1 cellular context compared by ENCODE assay signal in the genomic region with DNA sequence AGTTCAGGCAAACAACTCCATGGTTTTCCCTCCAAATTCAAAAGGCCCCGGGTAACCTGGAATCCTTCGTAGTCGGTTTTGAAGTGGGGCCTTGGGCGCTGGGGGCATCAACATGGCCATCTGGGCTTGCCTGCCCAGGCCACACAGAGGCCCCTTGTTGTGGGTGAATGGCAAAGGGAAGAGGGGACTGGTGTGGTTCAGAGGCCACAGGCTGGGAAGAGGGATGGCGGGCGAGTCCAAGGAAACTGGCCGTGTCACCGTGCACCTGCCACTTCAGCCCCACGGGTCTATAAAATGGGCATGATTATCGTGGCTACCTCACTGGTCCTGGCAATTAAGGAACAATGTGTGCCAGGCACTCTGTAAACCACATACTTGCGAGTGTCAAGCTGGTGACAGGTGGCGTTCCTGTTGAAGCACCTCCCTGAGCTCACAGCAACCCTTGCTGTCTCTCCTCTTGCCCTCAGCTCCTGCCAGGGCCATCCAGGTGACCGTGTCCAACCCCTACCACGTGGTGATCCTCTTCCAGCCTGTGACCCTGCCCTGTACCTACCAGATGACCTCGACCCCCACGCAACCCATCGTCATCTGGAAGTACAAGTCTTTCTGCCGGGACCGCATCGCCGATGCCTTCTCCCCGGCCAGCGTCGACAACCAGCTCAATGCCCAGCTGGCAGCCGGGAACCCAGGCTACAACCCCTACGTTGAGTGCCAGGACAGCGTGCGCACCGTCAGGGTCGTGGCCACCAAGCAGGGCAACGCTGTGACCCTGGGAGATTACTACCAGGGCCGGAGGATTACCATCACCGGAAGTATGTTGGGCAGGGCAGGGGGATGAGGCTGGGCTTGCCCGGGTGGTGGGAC.
TF ChIP-seq lines count a peak whose summit lies in the region.

No MANE protein-coding gene starts in this region.

TF ChIP-seq in SK-N-SH, 30 proteins besides CTCF, POLR2A, EP300 and RAD21:
- TF ChIP-seq MXI1 (IDR thresholded peaks at IDR 0.05; ENCODE audit: low read depth, low read length) (no peak), FOSL2 (IDR thresholded peaks at IDR 0.05; ENCODE audit: borderline replicate concordance, low read depth) (no peak), ELF1 (IDR thresholded peaks at IDR 0.05) (no peak), FOXM1 (IDR thresholded peaks at IDR 0.05; ENCODE audit: low read depth) (no peak), TAF1 (IDR thresholded peaks at IDR 0.05; ENCODE audit: borderline replicate concordance, low read depth, low read length) (no peak), RCOR1 (IDR thresholded peaks at IDR 0.05; ENCODE audit: low read length) (no peak), FOXJ3 (CRISPR knock-in tag; IDR thresholded peaks at IDR 0.05) (no peak), SMC3 (IDR thresholded peaks at IDR 0.05; ENCODE audit: low read depth, low read length) (no peak), MEF2A (IDR thresholded peaks at IDR 0.05; ENCODE audit: borderline replicate concordance, low read depth) (no peak), CHD2 (IDR thresholded peaks at IDR 0.05; ENCODE audit: low read length, partially characterized antibody) (no peak), GABPA (IDR thresholded peaks at IDR 0.05; ENCODE audit: low read depth) (no peak), GATA2 (CRISPR knock-in tag; IDR thresholded peaks at IDR 0.05) (no peak), TCF12 (IDR thresholded peaks at IDR 0.05) (no peak), SIN3A (IDR thresholded peaks at IDR 0.05; ENCODE audit: borderline replicate concordance, low read depth, low read length) (no peak), YY1 (IDR thresholded peaks at IDR 0.05; ENCODE audit: low read depth) (no peak)
- TF ChIP-seq, protein P1, sequence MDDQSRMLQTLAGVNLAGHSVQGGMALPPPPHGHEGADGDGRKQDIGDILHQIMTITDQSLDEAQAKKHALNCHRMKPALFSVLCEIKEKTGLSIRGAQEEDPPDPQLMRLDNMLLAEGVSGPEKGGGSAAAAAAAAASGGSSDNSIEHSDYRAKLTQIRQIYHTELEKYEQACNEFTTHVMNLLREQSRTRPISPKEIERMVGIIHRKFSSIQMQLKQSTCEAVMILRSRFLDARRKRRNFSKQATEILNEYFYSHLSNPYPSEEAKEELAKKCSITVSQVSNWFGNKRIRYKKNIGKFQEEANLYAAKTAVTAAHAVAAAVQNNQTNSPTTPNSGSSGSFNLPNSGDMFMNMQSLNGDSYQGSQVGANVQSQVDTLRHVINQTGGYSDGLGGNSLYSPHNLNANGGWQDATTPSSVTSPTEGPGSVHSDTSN (IDR thresholded peaks at IDR 0.05): no peak
- TF ChIP-seq, protein P2, sequence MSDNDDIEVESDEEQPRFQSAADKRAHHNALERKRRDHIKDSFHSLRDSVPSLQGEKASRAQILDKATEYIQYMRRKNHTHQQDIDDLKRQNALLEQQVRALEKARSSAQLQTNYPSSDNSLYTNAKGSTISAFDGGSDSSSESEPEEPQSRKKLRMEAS (IDR thresholded peaks at IDR 0.05; ENCODE audit: low read depth): no peak
